Comparison of ENCODE assay signal across 18 cellular contexts in the genomic region with DNA sequence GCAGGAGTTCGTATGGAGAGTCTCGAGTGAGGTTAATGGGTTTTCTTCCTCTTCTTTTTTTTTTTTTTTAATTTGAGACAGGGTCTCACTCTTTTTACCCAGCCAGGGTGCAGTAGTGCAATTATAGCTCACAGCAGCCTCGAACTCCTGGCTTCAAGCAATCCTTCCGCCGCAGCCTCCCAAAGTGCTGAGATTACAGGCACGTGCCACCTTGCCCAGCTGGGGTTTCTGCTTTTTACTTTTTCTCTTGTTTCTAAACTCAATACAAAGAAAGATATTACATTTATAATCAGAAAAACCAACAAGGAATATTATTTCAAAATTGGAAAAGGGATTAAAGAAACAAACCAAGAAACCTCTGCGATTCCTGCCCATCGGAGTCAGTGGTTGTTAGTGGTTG.
A peak's percentile ranks its signal among the peaks of the same experiment; 100 is the strongest.
DNase-seq lines count a peak whose midpoint lies in the region; ATAC-seq and TF ChIP-seq lines count a peak whose summit lies in the region.
"Had no signal": no experiment of that assay in that cellular context is flagged by ENCODE, and none has a peak within 500 bp of the region (broad histone marks: within the 10 kb centered on the region; RNA-seq: fewer than 3 reads in every experiment).

No MANE protein-coding gene starts in this region.

- CTCF ChIA-PET in SK-N-SH (lab: Yijun Ruan, JAX), result interaction anchor here (0.8 to 1.5 kb wide), 3 partner anchors 15 to 113 kb away, joined by 3 to 4 read pairs (median 3); no protein-coding TSS in a partner anchor

- TF ChIP-seq POLR2A in ovary (IDR thresholded peaks at IDR 0.05), result no peak
- TF ChIP-seq POLR2A in vagina (IDR thresholded peaks at IDR 0.05), result no peak

- H3K4me2 ChIP-seq in SK-N-SH (peak overlapping the region; percentile 43), hepatocyte (peak overlapping the region; percentile 28)
- H3K4me2 ChIP-seq: PC-9 had no signal

- H3K79me2 ChIP-seq in SK-N-SH (ENCODE audit: insufficient read depth), result peaks cover 24% of the 10 kb centered on the region
- peaks cover 74% of the 10 kb centered on the region for H3K79me2 ChIP-seq in hepatocyte

- H3K27me3 ChIP-seq in SK-N-SH (ENCODE audit: insufficient read depth) (no peaks in the 10 kb centered on the region), hepatocyte (no peaks in the 10 kb centered on the region), ovary (no peaks in the 10 kb centered on the region), vagina (no peaks in the 10 kb centered on the region)
- H3K27me3 ChIP-seq: testis had no signal

- H2AFZ ChIP-seq in SK-N-SH (ENCODE audit: low read depth), result peak overlapping the region; percentile 19; the same call in 1 of the 2 replicates
- H2AFZ ChIP-seq in hepatocyte, result no peak overlapping the region
- H2AFZ ChIP-seq: PC-9 had no signal

- ATAC-seq in SK-N-SH treated with all-trans-retinoic acid at 6 μM for 48 hours, result no peak
- no peak for ATAC-seq in GM19395 (IDR thresholded peaks at IDR 0.05; ENCODE audit: unreplicated experiment)

- POLR2A ChIA-PET in SK-N-SH (lab: Yijun Ruan, JAX), result no interaction called here

- H3K9me3 ChIP-seq in SK-N-SH, result no peaks in the 10 kb centered on the region
- H3K9me3 ChIP-seq in hepatocyte (ENCODE audit: low read depth), result no peaks in the 10 kb centered on the region
- H3K9me3 ChIP-seq in ovary, result no peaks in the 10 kb centered on the region
- no peaks in the 10 kb centered on the region for H3K9me3 ChIP-seq in vagina
- H3K9me3 ChIP-seq: testis had no signal

- DNase-seq in SK-N-SH (no peak), hepatocyte (ENCODE audit: low spot score) (no peak), ovary (no peak), vagina (ENCODE audit: extremely low spot score in 2 of 2) (no peak), medulla oblongata (ENCODE audit: extremely low spot score) (no peak), UCSD-AML1 (lab: John Stamatoyannopoulos, UW; ENCODE audit: unreplicated experiment) (no peak)
- DNase-seq: activated CD4-positive, alpha-beta T cell treated with anti-CD3 and anti-CD28 coated beads, Interleukin-2, amount 50 U/mL, for 48 hours; activated naive CD4-positive, alpha-beta T cell treated with anti-CD3 and anti-CD28 coated beads, Interleukin-2, amount 50 U/mL, for 16 hours; activated T-cell treated with anti-CD3 and anti-CD28 coated beads, Interleukin-2, amount 50 U/mL, for 24 hours; NCI-H1092 treated with DMSO at 0.1 percent for 48 hours; NCI-H526 treated with DMSO at 0.1 percent for 48 hours; PC-9; stimulated activated CD4-positive, alpha-beta T cell treated with anti-CD3 and anti-CD28 coated beads, Interleukin-4, amount 100 ng/mL, for 4 hours; stimulated activated CD8-positive, alpha-beta memory T cell treated with anti-CD3 and anti-CD28 coated beads, Interleukin-4, amount 100 ng/mL, for 48 hours had no signal

- peaks cover 0 to 3% of the 10 kb centered on the region in 2 experiments for H3K36me3 ChIP-seq in SK-N-SH (replicated peaks in 1 of 2; ENCODE audit: control insufficient read depth in 1 of 2, insufficient read depth in 2 of 2, low read length in 1 of 2)
- no peaks in the 10 kb centered on the region for H3K36me3 ChIP-seq in hepatocyte (replicated peaks; ENCODE audit: insufficient read depth, low read depth)
- no peaks in the 10 kb centered on the region for H3K36me3 ChIP-seq in ovary
- no peaks in the 10 kb centered on the region for H3K36me3 ChIP-seq in vagina

- TF ChIP-seq EP300 in SK-N-SH (IDR thresholded peaks at IDR 0.05; ENCODE audit: borderline replicate concordance in 1 of 2, low read depth in 1 of 2, low read length in 1 of 2), result no peak
- no peak for TF ChIP-seq EP300 in ovary (IDR thresholded peaks at IDR 0.05)

- H3K9ac ChIP-seq in SK-N-SH, result peak overlapping the region; percentile 54; the same call in 1 of the 2 replicates

- H4K20me1 ChIP-seq in SK-N-SH (ENCODE audit: insufficient read depth) (no peaks in the 10 kb centered on the region), hepatocyte (ENCODE audit: insufficient read depth, poor library complexity, severe bottlenecking) (no peaks in the 10 kb centered on the region)

- 90% methylated on average over 8 of the region's 8 CpGs for WGBS in SK-N-SH (ENCODE audit: low lambda C conversion rate)
- WGBS in hepatocyte (ENCODE audit: low lambda C conversion rate, missing lambda C conversion rate), result 93% methylated on average over 8 of the region's 8 CpGs
- 31 to 60% (median 37%) methylated on average over 8 of the region's 8 CpGs for WGBS in ovary, 3 donors

- H3F3A ChIP-seq in SK-N-SH (replicated peaks; ENCODE audit: insufficient read depth), result peaks cover 28% of the 10 kb centered on the region

- H3K4me1 ChIP-seq in SK-N-SH (ENCODE audit: control insufficient read depth in 1 of 2, insufficient read depth in 2 of 2, low read depth in 1 of 2, low read length in 1 of 2), result peaks cover 56 to 58% of the 10 kb centered on the region in 2 experiments
- H3K4me1 ChIP-seq in hepatocyte (ENCODE audit: insufficient read depth), result peaks cover 75% of the 10 kb centered on the region
- peaks cover 48% of the 10 kb centered on the region for H3K4me1 ChIP-seq in ovary (ENCODE audit: insufficient read depth)
- H3K4me1 ChIP-seq in vagina, result peaks cover 73% of the 10 kb centered on the region

- H3K9me2 ChIP-seq in SK-N-SH (no peaks in the 10 kb centered on the region), hepatocyte (replicated peaks; ENCODE audit: insufficient read depth) (no peaks in the 10 kb centered on the region)

- intact Hi-C loops in ovary (cut with DNase I), result no loop called here
- intact Hi-C loops in vagina (cut with DNase I), result no loop called here

- TF ChIP-seq RAD21 in SK-N-SH (IDR thresholded peaks at IDR 0.05; ENCODE audit: low read length), result no peak

- no peak overlapping the region for H3K4me3 ChIP-seq in SK-N-SH (ENCODE audit: low read depth in 2 of 2, low read length in 1 of 2)
- no peak overlapping the region for H3K4me3 ChIP-seq in hepatocyte
- no peak overlapping the region for H3K4me3 ChIP-seq in ovary
- H3K4me3 ChIP-seq in vagina, result no peak overlapping the region
- H3K4me3 ChIP-seq: PC-9, testis had no signal

- H3K27ac ChIP-seq in SK-N-SH (ENCODE audit: low read depth in 2 of 2, low read length in 1 of 2) (peak overlapping the region; percentile 78 to 89), hepatocyte (peak overlapping the region; percentile 69), ovary (peak overlapping the region; percentile 40 to 60), vagina (peak overlapping the region; percentile 79)
- H3K27ac ChIP-seq: 22Rv1, PC-9, testis had no signal

- TF ChIP-seq CTCF in SK-N-SH (IDR thresholded peaks at IDR 0.05) (no peak), hepatocyte (IDR thresholded peaks at IDR 0.05; ENCODE audit: poor library complexity) (no peak), ovary (IDR thresholded peaks at IDR 0.05) (no peak), vagina (IDR thresholded peaks at IDR 0.05) (no peak)

TF ChIP-seq in SK-N-SH, 30 proteins besides CTCF, POLR2A, EP300 and RAD21 (continues in another document):
- TF ChIP-seq NRF1 (IDR thresholded peaks at IDR 0.05; ENCODE audit: low read depth, low read length) (no peak), EZH2phosphoT487 (IDR thresholded peaks at IDR 0.05; ENCODE audit: borderline replicate concordance, low read depth) (no peak), ELF1 (IDR thresholded peaks at IDR 0.05) (no peak)

TF ChIP-seq in SK-N-SH treated with all-trans-retinoic acid at 6 μM for 48 hours, 23 proteins besides CTCF, POLR2A, EP300 and RAD21 (continues in another document):
- TF ChIP-seq ZNF70 (CRISPR knock-in tag; IDR thresholded peaks at IDR 0.05) (no peak), ISL1 (CRISPR knock-in tag; IDR thresholded peaks at IDR 0.05) (no peak), ZNF8 (CRISPR knock-in tag; IDR thresholded peaks at IDR 0.05) (no peak), ARNTL (CRISPR knock-in tag; IDR thresholded peaks at IDR 0.05; ENCODE audit: borderline replicate concordance, low read depth) (no peak), TOX (CRISPR knock-in tag; IDR thresholded peaks at IDR 0.05; ENCODE audit: borderline replicate concordance) (no peak), PPARA (CRISPR knock-in tag; IDR thresholded peaks at IDR 0.05; ENCODE audit: borderline replicate concordance) (no peak)
- TF ChIP-seq, protein P1, sequence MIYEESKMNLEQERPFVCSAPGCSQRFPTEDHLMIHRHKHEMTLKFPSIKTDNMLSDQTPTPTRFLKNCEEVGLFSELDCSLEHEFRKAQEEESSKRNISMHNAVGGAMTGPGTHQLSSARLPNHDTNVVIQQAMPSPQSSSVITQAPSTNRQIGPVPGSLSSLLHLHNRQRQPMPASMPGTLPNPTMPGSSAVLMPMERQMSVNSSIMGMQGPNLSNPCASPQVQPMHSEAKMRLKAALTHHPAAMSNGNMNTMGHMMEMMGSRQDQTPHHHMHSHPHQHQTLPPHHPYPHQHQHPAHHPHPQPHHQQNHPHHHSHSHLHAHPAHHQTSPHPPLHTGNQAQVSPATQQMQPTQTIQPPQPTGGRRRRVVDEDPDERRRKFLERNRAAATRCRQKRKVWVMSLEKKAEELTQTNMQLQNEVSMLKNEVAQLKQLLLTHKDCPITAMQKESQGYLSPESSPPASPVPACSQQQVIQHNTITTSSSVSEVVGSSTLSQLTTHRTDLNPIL (CRISPR knock-in tag; IDR thresholded peaks at IDR 0.05; ENCODE audit: low read depth), result no peak
- TF ChIP-seq, protein P2, sequence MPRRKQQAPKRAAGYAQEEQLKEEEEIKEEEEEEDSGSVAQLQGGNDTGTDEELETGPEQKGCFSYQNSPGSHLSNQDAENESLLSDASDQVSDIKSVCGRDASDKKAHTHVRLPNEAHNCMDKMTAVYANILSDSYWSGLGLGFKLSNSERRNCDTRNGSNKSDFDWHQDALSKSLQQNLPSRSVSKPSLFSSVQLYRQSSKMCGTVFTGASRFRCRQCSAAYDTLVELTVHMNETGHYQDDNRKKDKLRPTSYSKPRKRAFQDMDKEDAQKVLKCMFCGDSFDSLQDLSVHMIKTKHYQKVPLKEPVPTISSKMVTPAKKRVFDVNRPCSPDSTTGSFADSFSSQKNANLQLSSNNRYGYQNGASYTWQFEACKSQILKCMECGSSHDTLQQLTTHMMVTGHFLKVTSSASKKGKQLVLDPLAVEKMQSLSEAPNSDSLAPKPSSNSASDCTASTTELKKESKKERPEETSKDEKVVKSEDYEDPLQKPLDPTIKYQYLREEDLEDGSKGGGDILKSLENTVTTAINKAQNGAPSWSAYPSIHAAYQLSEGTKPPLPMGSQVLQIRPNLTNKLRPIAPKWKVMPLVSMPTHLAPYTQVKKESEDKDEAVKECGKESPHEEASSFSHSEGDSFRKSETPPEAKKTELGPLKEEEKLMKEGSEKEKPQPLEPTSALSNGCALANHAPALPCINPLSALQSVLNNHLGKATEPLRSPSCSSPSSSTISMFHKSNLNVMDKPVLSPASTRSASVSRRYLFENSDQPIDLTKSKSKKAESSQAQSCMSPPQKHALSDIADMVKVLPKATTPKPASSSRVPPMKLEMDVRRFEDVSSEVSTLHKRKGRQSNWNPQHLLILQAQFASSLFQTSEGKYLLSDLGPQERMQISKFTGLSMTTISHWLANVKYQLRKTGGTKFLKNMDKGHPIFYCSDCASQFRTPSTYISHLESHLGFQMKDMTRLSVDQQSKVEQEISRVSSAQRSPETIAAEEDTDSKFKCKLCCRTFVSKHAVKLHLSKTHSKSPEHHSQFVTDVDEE (CRISPR knock-in tag; IDR thresholded peaks at IDR 0.05), result no peak
